1 cellular context compared by ENCODE assay signal in the genomic region with DNA sequence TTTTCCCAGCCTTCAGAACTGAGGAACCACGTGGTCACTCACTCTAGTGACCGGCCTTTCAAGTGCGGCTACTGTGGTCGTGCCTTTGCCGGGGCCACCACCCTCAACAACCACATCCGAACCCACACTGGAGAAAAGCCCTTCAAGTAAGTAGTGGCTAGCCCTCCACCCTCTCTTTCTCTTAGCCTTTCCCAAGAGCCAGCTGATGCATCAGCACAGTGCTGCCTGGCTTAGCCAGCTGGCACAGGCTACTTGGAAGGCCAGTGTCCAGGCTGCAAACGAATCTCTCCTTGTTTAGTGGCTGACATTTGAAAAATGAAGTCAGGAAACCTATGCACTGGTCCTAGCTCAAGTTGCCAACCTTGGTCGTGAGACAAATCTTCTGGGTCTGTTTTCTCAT.
TF ChIP-seq lines count a peak whose summit lies in the region.

No MANE protein-coding gene starts in this region.

TF ChIP-seq in K562, 482 proteins besides CTCF, POLR2A, EP300 and RAD21:
- TF ChIP-seq CBX8 (IDR thresholded peaks at IDR 0.05; ENCODE audit: borderline replicate concordance, extremely low read depth, low read depth, low read length, poor library complexity, severe bottlenecking): peak; percentile 75
- TF ChIP-seq, protein P1, sequence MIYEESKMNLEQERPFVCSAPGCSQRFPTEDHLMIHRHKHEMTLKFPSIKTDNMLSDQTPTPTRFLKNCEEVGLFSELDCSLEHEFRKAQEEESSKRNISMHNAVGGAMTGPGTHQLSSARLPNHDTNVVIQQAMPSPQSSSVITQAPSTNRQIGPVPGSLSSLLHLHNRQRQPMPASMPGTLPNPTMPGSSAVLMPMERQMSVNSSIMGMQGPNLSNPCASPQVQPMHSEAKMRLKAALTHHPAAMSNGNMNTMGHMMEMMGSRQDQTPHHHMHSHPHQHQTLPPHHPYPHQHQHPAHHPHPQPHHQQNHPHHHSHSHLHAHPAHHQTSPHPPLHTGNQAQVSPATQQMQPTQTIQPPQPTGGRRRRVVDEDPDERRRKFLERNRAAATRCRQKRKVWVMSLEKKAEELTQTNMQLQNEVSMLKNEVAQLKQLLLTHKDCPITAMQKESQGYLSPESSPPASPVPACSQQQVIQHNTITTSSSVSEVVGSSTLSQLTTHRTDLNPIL (CRISPR knock-in tag; IDR thresholded peaks at IDR 0.05): no peak
